8 cellular contexts compared by ENCODE assay signal in genomic region chr10:13536674-13537366, GRCh38. TPM values are rescaled to one million over a fixed set of nuclear protein-coding genes. Genes with fewer than 3 reads are reported as not detected.
A peak's percentile ranks its signal among the peaks of the same experiment; 100 is the strongest.
DNase-seq lines count a peak whose midpoint lies in the region; TF ChIP-seq lines count a peak whose summit lies in the region.

No MANE protein-coding gene starts in this region.

- no peaks in the 10 kb centered on the region for H3K9me3 ChIP-seq in neural progenitor cell (ENCODE audit: low read depth)
- H3K9me3 ChIP-seq in sigmoid colon, result no peaks in the 10 kb centered on the region

- no peak for TF ChIP-seq EP300 in sigmoid colon (IDR thresholded peaks at IDR 0.05)

- H2AFZ ChIP-seq in neural progenitor cell (replicated peaks), result peak overlapping the region; percentile 97

- H3K9ac ChIP-seq in neural progenitor cell, result no peak overlapping the region

- H3K36me3 ChIP-seq in neural progenitor cell (no peaks in the 10 kb centered on the region), sigmoid colon (no peaks in the 10 kb centered on the region)

- no peaks in the 10 kb centered on the region for H3K36me3 Mint-ChIP-seq in neural progenitor cell

- WGBS in sigmoid colon, 2 donors, result 52 to 60% methylated on average over 11 of the region's 11 CpGs

- no peaks in the 10 kb centered on the region for H4K20me1 ChIP-seq in neural progenitor cell (ENCODE audit: low read depth)

- H3K27ac ChIP-seq in neural progenitor cell, result no peak overlapping the region
- no peak overlapping the region for H3K27ac ChIP-seq in sigmoid colon

- H3K27me3 ChIP-seq in neural progenitor cell (no peaks in the 10 kb centered on the region), sigmoid colon (peaks cover 0 to 14% (median 6%) of the 10 kb centered on the region in 3 donors)

- no peaks in the 10 kb centered on the region for H3K4me1 ChIP-seq in neural progenitor cell
- no peaks in the 10 kb centered on the region for H3K4me1 ChIP-seq in sigmoid colon

- no peaks in the 10 kb centered on the region for H3F3A ChIP-seq in neural progenitor cell (ENCODE audit: low read depth)

- intact Hi-C loops in sigmoid colon (cut with DNase I), result no loop called here

- peak; percentile 12 for DNase-seq in NOMO-1 treated with DMSO at 0.1 percent for 48 hours (lab: John Stamatoyannopoulos, UW; ENCODE audit: unreplicated experiment)
- no peak for DNase-seq in NOMO-1 treated with dmso at 0.1 percent for 144 hours (lab: John Stamatoyannopoulos, UW; ENCODE audit: unreplicated experiment)
- DNase-seq in RPMI8226, result peak; percentile 35
- DNase-seq in fibroblast of gingiva (ENCODE audit: low read depth), result peak; percentile 22
- peak; percentile 90 for DNase-seq in neural progenitor cell (ENCODE audit: low spot score)
- no peak for DNase-seq in NCI-H2196 treated with DMSO at 0.1 percent for 48 hours (lab: John Stamatoyannopoulos, UW; ENCODE audit: unreplicated experiment)
- no peak for DNase-seq in sigmoid colon

- H3K4me3 ChIP-seq in neural progenitor cell, result no peak overlapping the region
- H3K4me3 ChIP-seq in sigmoid colon, result no peak overlapping the region

- H3K4me1 Mint-ChIP-seq in neural progenitor cell, result no peaks in the 10 kb centered on the region

- H3K9me3 Mint-ChIP-seq in neural progenitor cell, result no peaks in the 10 kb centered on the region

- peak; percentile 63 for TF ChIP-seq CTCF in LNCAP (IDR thresholded peaks at IDR 0.05)
- TF ChIP-seq CTCF in neural progenitor cell (IDR thresholded peaks at IDR 0.05), result peak; percentile 82
- peak in 2 of 4 experiments; percentile 20 to 47 for TF ChIP-seq CTCF in sigmoid colon (IDR thresholded peaks at IDR 0.05)

- no peaks in the 10 kb centered on the region for H3K27me3 Mint-ChIP-seq in neural progenitor cell (ENCODE audit: insufficient read depth, low read depth)

- H3K79me2 ChIP-seq in neural progenitor cell (ENCODE audit: low read depth), result no peaks in the 10 kb centered on the region

- no peak for TF ChIP-seq POLR2A in sigmoid colon (IDR thresholded peaks at IDR 0.05)

- H3K4me2 ChIP-seq in neural progenitor cell, result peak overlapping the region; percentile 62

- H3K27ac Mint-ChIP-seq in neural progenitor cell, result no peak overlapping the region

- peak overlapping the region; percentile 9 for H3K4me3 Mint-ChIP-seq in neural progenitor cell

RNA-seq across cellular contexts. Expression of gene BEND7, which starts 8.0 kb away (rescaled TPM):
- total RNA-seq in neural progenitor cell (ENCODE audit: low replicate concordance) (7.5 and 9.1 TPM in 2 replicates), sigmoid colon (10 to 100 TPM; 11.8 to 27.2 (median 24.0) TPM)
- 10 to 100 TPM in 1 of 3 donors, 1 to 10 TPM in 2; 5.3 to 11.4 (median 7.6) TPM for polyA plus RNA-seq in sigmoid colon

RNA-seq across cellular contexts. Expression of gene PRPF18, which starts 49.9 kb away (rescaled TPM):
- 22.2 and 30.8 TPM in 2 replicates for total RNA-seq in neural progenitor cell (ENCODE audit: low replicate concordance)
- 10 to 100 TPM; 25.8 to 39.3 (median 29.0) TPM for total RNA-seq in sigmoid colon
- 10 to 100 TPM; 21.2 to 29.6 (median 23.4) TPM for polyA plus RNA-seq in sigmoid colon

Comparison
In these comparisons a context has a peak if more than half of its experiments do, and no peak if none do; other contexts are left out.
1. DNase-seq: peak in NOMO-1 treated with DMSO at 0.1 percent for 48 hours (single experiment), RPMI8226 (single experiment), fibroblast of gingiva (single experiment) and neural progenitor cell (single experiment); none in NOMO-1 treated with dmso at 0.1 percent for 144 hours (single experiment), NCI-H2196 treated with DMSO at 0.1 percent for 48 hours (single experiment) and sigmoid colon (single experiment).